ENCODE assay signal across 11 cellular contexts in the genomic region with DNA sequence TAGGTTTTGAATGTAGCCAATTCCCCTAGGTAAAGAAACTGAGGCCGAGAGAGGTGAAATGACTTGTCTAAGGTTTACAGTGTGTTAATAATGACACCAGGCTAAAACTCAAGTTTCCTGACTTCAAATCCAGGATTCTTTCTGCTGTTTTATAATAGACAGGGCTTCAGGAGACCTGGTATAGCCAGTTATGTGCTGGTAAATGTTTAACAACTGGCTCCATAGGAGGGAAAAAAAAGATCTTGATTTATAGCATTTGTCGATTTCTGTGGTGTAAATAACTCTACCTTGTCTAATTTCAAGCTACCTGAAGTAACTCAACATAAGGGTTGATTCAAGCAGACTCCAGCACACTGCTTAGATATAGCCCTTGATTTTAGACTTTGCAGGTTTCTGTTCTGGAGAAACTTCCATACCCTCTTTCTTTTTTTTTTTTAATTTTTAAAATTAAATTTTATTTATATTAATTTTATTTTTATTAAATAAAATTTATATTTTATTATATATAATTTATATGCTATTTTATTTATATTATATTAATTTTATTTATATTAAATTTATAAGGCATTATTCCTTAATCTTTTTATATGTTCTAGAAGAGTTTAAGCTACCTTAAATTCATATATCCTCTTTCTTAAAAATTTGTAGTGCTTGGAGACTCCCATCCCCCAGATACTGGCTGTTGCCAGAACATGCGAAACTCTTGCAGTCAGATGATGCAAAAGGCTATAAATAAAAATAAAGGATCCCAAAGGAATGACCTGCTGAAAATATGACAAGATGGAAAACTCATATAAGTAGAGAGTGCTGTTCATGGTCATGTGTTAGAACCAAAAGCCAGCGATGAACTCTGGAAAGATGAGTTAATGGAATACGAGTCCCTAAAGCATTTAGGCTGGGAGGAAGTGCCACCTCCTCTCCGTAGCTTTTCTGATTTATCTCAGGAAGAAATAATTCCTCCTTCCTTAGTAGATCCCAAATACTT. TPM values are rescaled to one million over a fixed set of nuclear protein-coding genes. Genes with fewer than 3 reads are reported as not detected.
DNase-seq lines count a peak whose midpoint lies in the region; ATAC-seq and TF ChIP-seq lines count a peak whose summit lies in the region.
"Had no signal": no experiment of that assay in that cellular context is flagged by ENCODE, and none has a peak within 500 bp of the region (broad histone marks: within the 10 kb centered on the region; RNA-seq: fewer than 3 reads in every experiment).

No MANE protein-coding gene starts in this region.

- H2BK12ac ChIP-seq in mesenchymal stem cell (ENCODE audit: low read length in 2 of 2): no peak overlapping the region

- no peaks in the 10 kb centered on the region for H3K9me3 ChIP-seq in mesenchymal stem cell (ENCODE audit: control insufficient read depth, low read length)
- no peaks in the 10 kb centered on the region for H3K9me3 ChIP-seq in tibial artery
- no peaks in the 10 kb centered on the region for H3K9me3 ChIP-seq in effector memory CD4-positive, alpha-beta T cell (ENCODE audit: control insufficient read depth, low read length)

- H2AK5ac ChIP-seq in mesenchymal stem cell (ENCODE audit: low read length, severe bottlenecking): no peak overlapping the region

- TF ChIP-seq POLR2A in GM18505 (IDR thresholded peaks at IDR 0.05; ENCODE audit: borderline replicate concordance, extremely low read depth, insufficient read depth, insufficient read length): no peak

- DNase-seq in HT-29 (ENCODE audit: low spot score): peak; percentile 81
- DNase-seq in epidermal melanocyte (ENCODE audit: insufficient read length, low spot score): peak; percentile 43
- DNase-seq in mesenchymal stem cell: peak; percentile 87
- peak in 1 of 2 donors; percentile 38 for DNase-seq in tibial artery
- DNase-seq in effector memory CD4-positive, alpha-beta T cell: no peak
- DNase-seq: DMS153, NCI-H1436, nephron progenitor cell had no signal

- H4K91ac ChIP-seq in mesenchymal stem cell (ENCODE audit: low read length): no peak overlapping the region

- no peak overlapping the region for H2BK15ac ChIP-seq in mesenchymal stem cell (ENCODE audit: low read depth, poor library complexity, severe bottlenecking)

- TF ChIP-seq CTCF in tibial artery (IDR thresholded peaks at IDR 0.05): no peak

- 41% methylated on average over 3 of the region's 6 CpGs for WGBS in mesenchymal stem cell

- H3K36me3 ChIP-seq in mesenchymal stem cell (ENCODE audit: control insufficient read depth in 1 of 2, insufficient read depth in 2 of 2, low read depth in 1 of 2, low read length in 2 of 2): no peaks in the 10 kb centered on the region
- no peaks in the 10 kb centered on the region for H3K36me3 ChIP-seq in tibial artery
- H3K36me3 ChIP-seq in effector memory CD4-positive, alpha-beta T cell (ENCODE audit: control insufficient read depth, insufficient read depth, low read length): no peaks in the 10 kb centered on the region

- H3K4ac ChIP-seq in mesenchymal stem cell (ENCODE audit: low read depth in 1 of 2, low read length in 2 of 2): no peak overlapping the region

- H3K9ac ChIP-seq in mesenchymal stem cell (ENCODE audit: low read length): peak overlapping the region; percentile 89

- H3K4me3 ChIP-seq in mesenchymal stem cell (ENCODE audit: insufficient read depth in 1 of 2, low read depth in 1 of 2, low read length in 2 of 2): no peak overlapping the region
- H3K4me3 ChIP-seq in tibial artery: no peak overlapping the region
- no peak overlapping the region for H3K4me3 ChIP-seq in effector memory CD4-positive, alpha-beta T cell (ENCODE audit: insufficient read depth, low read depth, low read length, poor library complexity, severe bottlenecking)

- no peak overlapping the region for H3K23ac ChIP-seq in mesenchymal stem cell (ENCODE audit: low read length in 2 of 2)

- no peak overlapping the region for H2AFZ ChIP-seq in mesenchymal stem cell (ENCODE audit: low read depth, low read length)

- H2BK5ac ChIP-seq in mesenchymal stem cell (ENCODE audit: low read depth, low read length, poor library complexity, severe bottlenecking): no peak overlapping the region

- H3K18ac ChIP-seq in mesenchymal stem cell (ENCODE audit: low read depth in 1 of 2, low read length in 2 of 2): peak overlapping the region in 1 of 2 experiments; percentile 21

- no peaks in the 10 kb centered on the region for H3K27me3 ChIP-seq in mesenchymal stem cell (ENCODE audit: control insufficient read depth in 1 of 2, insufficient read depth in 1 of 2, low read length in 2 of 2)
- H3K27me3 ChIP-seq in tibial artery: no peaks in the 10 kb centered on the region
- H3K27me3 ChIP-seq in effector memory CD4-positive, alpha-beta T cell (replicated peaks; ENCODE audit: control insufficient read depth, insufficient read depth, low read length, poor library complexity, severe bottlenecking): no peaks in the 10 kb centered on the region

- ATAC-seq in GM18505 (IDR thresholded peaks at IDR 0.05; ENCODE audit: unreplicated experiment) (no peak), HG03442 (IDR thresholded peaks at IDR 0.05; ENCODE audit: unreplicated experiment) (no peak), HG02759 (IDR thresholded peaks at IDR 0.05; ENCODE audit: unreplicated experiment) (no peak)

- H3K14ac ChIP-seq in mesenchymal stem cell (ENCODE audit: low read length in 2 of 2): no peak overlapping the region

- intact Hi-C loops in tibial artery (cut with DNase I; ENCODE audit: low total_unique reads): no loop called here

- H3K79me1 ChIP-seq in mesenchymal stem cell (replicated peaks; ENCODE audit: low read length, poor library complexity, severe bottlenecking): no peaks in the 10 kb centered on the region

- H3K4me1 ChIP-seq in mesenchymal stem cell (ENCODE audit: control insufficient read depth, insufficient read depth, low read depth, low read length) (peaks cover 14% of the 10 kb centered on the region), tibial artery (peaks cover 0 to 79% (median 54%) of the 10 kb centered on the region in 4 donors)
- H3K4me1 ChIP-seq in effector memory CD4-positive, alpha-beta T cell (ENCODE audit: control insufficient read depth, insufficient read depth, low read length, poor library complexity, severe bottlenecking): no peaks in the 10 kb centered on the region

- H3K27ac ChIP-seq in mesenchymal stem cell (ENCODE audit: low read length, poor library complexity, severe bottlenecking) (peak overlapping the region; percentile 70), tibial artery (peak overlapping the region; percentile 86)
- no peak overlapping the region for H3K27ac ChIP-seq in effector memory CD4-positive, alpha-beta T cell (ENCODE audit: insufficient read depth, low read length, poor library complexity, severe bottlenecking)

- no peak overlapping the region for H4K8ac ChIP-seq in mesenchymal stem cell (ENCODE audit: low read length)

- no peak overlapping the region for H2BK120ac ChIP-seq in mesenchymal stem cell (ENCODE audit: low read depth, low read length)

- H3K4me2 ChIP-seq in mesenchymal stem cell (ENCODE audit: low read length, poor library complexity, severe bottlenecking): peak overlapping the region; percentile 33

RNA-seq across cellular contexts. Expression of a gene that starts 35.4 kb away (rescaled TPM):
- 140 and 147 TPM in 2 replicates for total RNA-seq in HT-29 (2014; rRNA removed; shearing (Covaris generic))
- polyA plus RNA-seq in mesenchymal stem cell (2013, experiment 1 of 2): 56.5 TPM
- polyA plus RNA-seq in mesenchymal stem cell (2013, experiment 2 of 2): 54.6 TPM

RNA-seq across cellular contexts. Expression of a gene that starts 55.9 kb away (rescaled TPM):
- total RNA-seq in HT-29 (2014; rRNA removed; shearing (Covaris generic)): 56.4 and 74.5 TPM in 2 replicates
- polyA plus RNA-seq in mesenchymal stem cell (2013, experiment 1 of 2): 74.1 TPM
- polyA plus RNA-seq in mesenchymal stem cell (2013, experiment 2 of 2): 72.8 TPM

Comparison
In these comparisons a context has a peak if more than half of its experiments do, and no peak if none do; other contexts are left out.
1. DNase-seq: peak in HT-29 (single experiment), epidermal melanocyte (single experiment) and mesenchymal stem cell (single experiment); none in effector memory CD4-positive, alpha-beta T cell (0 of 3).